In genomic region chr12:92403210-92404175, GRCh38 we compare ENCODE assay signal across 9 cellular contexts.
DNase-seq lines count a peak whose midpoint lies in the region; ATAC-seq and TF ChIP-seq lines count a peak whose summit lies in the region.
"Had no signal": no experiment of that assay in that cellular context is flagged by ENCODE, and none has a peak within 500 bp of the region (broad histone marks: within the 10 kb centered on the region; RNA-seq: fewer than 3 reads in every experiment).

No MANE protein-coding gene starts in this region.

- TF ChIP-seq CTCF in choroid plexus epithelial cell (conservative IDR thresholded peaks at IDR 0.05; ENCODE audit: low read depth, low read length): no peak

- H3K4me3 ChIP-seq in SJCRH30 (no peak overlapping the region), choroid plexus epithelial cell (ENCODE audit: low read depth, low read length) (no peak overlapping the region), MG63 (no peak overlapping the region)

- H3K27me3 ChIP-seq in SJCRH30: no peaks in the 10 kb centered on the region
- no peaks in the 10 kb centered on the region for H3K27me3 ChIP-seq in MG63

- no peak overlapping the region for H3K27ac ChIP-seq in SJCRH30
- H3K27ac ChIP-seq: HL-60 had no signal

- no peaks in the 10 kb centered on the region for H3K9me3 ChIP-seq in SJCRH30 (replicated peaks)
- H3K9me3 ChIP-seq in MG63: no peaks in the 10 kb centered on the region

- peak; percentile 88 for ATAC-seq in GM18505 (IDR thresholded peaks at IDR 0.05; ENCODE audit: unreplicated experiment)
- ATAC-seq in HG02623 (IDR thresholded peaks at IDR 0.05; ENCODE audit: unreplicated experiment): peak; percentile 82
- ATAC-seq in stimulated activated naive CD8-positive, alpha-beta T cell treated with anti-CD3 and anti-CD28 coated beads, Interleukin-15, Interleukin-2, amounts not matched to agents 100 U/mL and 50 U/mL, for 24 hours: peak; percentile 76

- DNase-seq in SJCRH30 (peak; percentile 21 to 63), choroid plexus epithelial cell (ENCODE audit: low read depth) (peak; percentile 12), foreskin melanocyte (no peak), HCEC 1CT (no peak), MG63 (no peak)
- DNase-seq in stimulated activated naive CD8-positive, alpha-beta T cell treated with anti-CD3 and anti-CD28 coated beads, Interleukin-15, Interleukin-2, amounts not matched to agents 100 U/mL and 50 U/mL, for 24 hours: peak; percentile 41

- H3K36me3 ChIP-seq in SJCRH30: no peaks in the 10 kb centered on the region
- H3K36me3 ChIP-seq in MG63: no peaks in the 10 kb centered on the region

- TF ChIP-seq POLR2A in GM18505 (IDR thresholded peaks at IDR 0.05; ENCODE audit: borderline replicate concordance, extremely low read depth, insufficient read depth, insufficient read length): peak; percentile 65

- peaks cover 13% of the 10 kb centered on the region for H3K4me1 ChIP-seq in SJCRH30

Comparison
In these comparisons a context has a peak if more than half of its experiments do, and no peak if none do; other contexts are left out.
1. DNase-seq: peak in SJCRH30 (2 of 2), choroid plexus epithelial cell (single experiment) and stimulated activated naive CD8-positive, alpha-beta T cell treated with anti-CD3 and anti-CD28 coated beads, Interleukin-15, Interleukin-2, amounts not matched to agents 100 U/mL and 50 U/mL, for 24 hours (single experiment); none in foreskin melanocyte (single experiment), HCEC 1CT (single experiment) and MG63 (single experiment).
2. Peak in every context shown above with its lines, with median percentiles within 50 percentile points of each other: ATAC-seq.